Comparison of ENCODE assay signal across 8 cellular contexts in the genomic region with DNA sequence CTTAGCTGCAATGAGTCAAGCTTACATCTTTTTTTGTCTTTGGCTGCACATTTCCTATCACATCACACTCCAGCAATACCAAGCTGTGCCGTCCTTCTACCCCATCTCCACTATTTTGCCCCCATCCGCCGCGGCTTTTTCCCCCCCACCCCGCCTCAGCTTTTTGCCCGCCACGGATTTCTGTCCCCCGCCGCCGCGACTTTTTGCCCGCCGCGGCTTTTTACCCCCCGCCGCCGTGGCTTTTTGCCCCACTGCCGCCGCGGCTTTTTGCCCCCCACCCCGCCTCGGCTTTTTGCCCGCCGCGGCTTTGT.
DNase-seq lines count a peak whose midpoint lies in the region; ATAC-seq, FAIRE-seq and TF ChIP-seq lines count a peak whose summit lies in the region.
"Not testable (repeated sequence)": the region's sequence is repeated elsewhere in the genome, so short reads cannot be mapped to it uniquely, and the experiment has no call there.

No MANE protein-coding gene starts in this region.

- not testable (repeated sequence) for H3K27me3 ChIP-seq in Caco-2 (replicated peaks; ENCODE audit: control insufficient read depth, insufficient read depth, low read length)
- peaks cover 33% of the 10 kb centered on the region for H3K27me3 ChIP-seq in neural cell (ENCODE audit: insufficient read depth, low read depth, low read length)

- intact Hi-C loops in Caco-2 (cut with micrococcal nuclease; ENCODE audit: unreplicated experiment); kidney (cut with DNase I): not testable (repeated sequence)

- H3K4me3 Mint-ChIP-seq in Caco-2 (ENCODE audit: unreplicated experiment), result peak overlapping the region; percentile 54
- H3K4me3 Mint-ChIP-seq in T-helper 1 cell treated with Interleukin-12 subunit alpha and Interleukin-12 subunit beta and Interleukin-4 antibody, amounts not matched to agents 30 μg/mL and 1 μg/mL, for 36 hours, result peak overlapping the region; percentile 70
- peak overlapping the region; percentile 67 for H3K4me3 Mint-ChIP-seq in activated CD8-positive, alpha-beta memory T cell treated with anti-CD3 and anti-CD28 coated beads, Interleukin-2, amount 10 ng/mL, durations not matched to agents 7 days and 5 days
- H3K4me3 Mint-ChIP-seq in activated naive CD8-positive, alpha-beta T cell treated with anti-CD3 and anti-CD28 coated beads for 36 hours, result peak overlapping the region; percentile 73
- peak overlapping the region; percentile 72 to 73 for H3K4me3 Mint-ChIP-seq in effector memory CD8-positive, alpha-beta T cell
- peak overlapping the region; percentile 83 for H3K4me3 Mint-ChIP-seq in type B pancreatic cell

- not testable (repeated sequence) for TF ChIP-seq CTCF in Caco-2 (IDR thresholded peaks at IDR 0.05; ENCODE audit: insufficient read depth in 1 of 2, low read depth in 1 of 2, low read length in 1 of 2, severe bottlenecking in 1 of 2, unreplicated experiment in 1 of 2); kidney (IDR thresholded peaks at IDR 0.05; ENCODE audit: borderline replicate concordance, extremely low read depth, insufficient read depth); neural cell (IDR thresholded peaks at IDR 0.05; ENCODE audit: poor library complexity, severe bottlenecking); type B pancreatic cell (conservative IDR thresholded peaks at IDR 0.05)

- not testable (repeated sequence) for BruUV-seq in Caco-2 (replicated peaks; lab: Mats Ljungman, UMichigan)

- not testable (repeated sequence) for H3K27ac ChIP-seq in kidney (ENCODE audit: low read depth in 2 of 2, low read length in 2 of 2); neural cell (ENCODE audit: low read length)

- not testable (repeated sequence) for TF ChIP-seq EP300 in neural cell (conservative IDR thresholded peaks at IDR 0.05; ENCODE audit: poor library complexity, severe bottlenecking)

- not testable (repeated sequence) for H3K4me1 Mint-ChIP-seq in Caco-2 (ENCODE audit: low read depth, unreplicated experiment); T-helper 1 cell treated with Interleukin-12 subunit alpha and Interleukin-12 subunit beta and Interleukin-4 antibody, amounts not matched to agents 30 μg/mL and 1 μg/mL, for 36 hours (ENCODE audit: low read depth); activated CD8-positive, alpha-beta memory T cell treated with anti-CD3 and anti-CD28 coated beads, Interleukin-2, amount 10 ng/mL, durations not matched to agents 7 days and 5 days; activated naive CD8-positive, alpha-beta T cell treated with anti-CD3 and anti-CD28 coated beads for 36 hours; effector memory CD8-positive, alpha-beta T cell (ENCODE audit: low read depth in 2 of 2); type B pancreatic cell (ENCODE audit: unreplicated experiment)

- not testable (repeated sequence) for H3K9me3 Mint-ChIP-seq in Caco-2 (ENCODE audit: unreplicated experiment); T-helper 1 cell treated with Interleukin-12 subunit alpha and Interleukin-12 subunit beta and Interleukin-4 antibody, amounts not matched to agents 30 μg/mL and 1 μg/mL, for 36 hours; activated CD8-positive, alpha-beta memory T cell treated with anti-CD3 and anti-CD28 coated beads, Interleukin-2, amount 10 ng/mL, durations not matched to agents 7 days and 5 days (ENCODE audit: low read depth); activated naive CD8-positive, alpha-beta T cell treated with anti-CD3 and anti-CD28 coated beads for 36 hours; effector memory CD8-positive, alpha-beta T cell; type B pancreatic cell

- not testable (repeated sequence) for H3K27ac Mint-ChIP-seq in Caco-2 (ENCODE audit: unreplicated experiment)
- peak overlapping the region; percentile 93 for H3K27ac Mint-ChIP-seq in T-helper 1 cell treated with Interleukin-12 subunit alpha and Interleukin-12 subunit beta and Interleukin-4 antibody, amounts not matched to agents 30 μg/mL and 1 μg/mL, for 36 hours
- H3K27ac Mint-ChIP-seq in activated CD8-positive, alpha-beta memory T cell treated with anti-CD3 and anti-CD28 coated beads, Interleukin-2, amount 10 ng/mL, durations not matched to agents 7 days and 5 days, result peak overlapping the region; percentile 95
- peak overlapping the region; percentile 84 for H3K27ac Mint-ChIP-seq in activated naive CD8-positive, alpha-beta T cell treated with anti-CD3 and anti-CD28 coated beads for 36 hours
- H3K27ac Mint-ChIP-seq in effector memory CD8-positive, alpha-beta T cell, result peak overlapping the region; percentile 85 to 87
- H3K27ac Mint-ChIP-seq in type B pancreatic cell, result peak overlapping the region; percentile 76

- H3K36me3 Mint-ChIP-seq in Caco-2 (ENCODE audit: insufficient read depth, unreplicated experiment); T-helper 1 cell treated with Interleukin-12 subunit alpha and Interleukin-12 subunit beta and Interleukin-4 antibody, amounts not matched to agents 30 μg/mL and 1 μg/mL, for 36 hours (ENCODE audit: low read depth); activated CD8-positive, alpha-beta memory T cell treated with anti-CD3 and anti-CD28 coated beads, Interleukin-2, amount 10 ng/mL, durations not matched to agents 7 days and 5 days; activated naive CD8-positive, alpha-beta T cell treated with anti-CD3 and anti-CD28 coated beads for 36 hours; type B pancreatic cell: not testable (repeated sequence)
- peaks cover 29% of the 10 kb centered on the region for H3K36me3 Mint-ChIP-seq in effector memory CD8-positive, alpha-beta T cell (ENCODE audit: insufficient read depth)

- H3K9me2 ChIP-seq in neural cell (ENCODE audit: insufficient read depth, low read length), result not testable (repeated sequence)

- ATAC-seq in activated CD8-positive, alpha-beta memory T cell treated with anti-CD3 and anti-CD28 coated beads, Interleukin-2, amount 10 ng/mL, durations not matched to agents 7 days and 5 days; effector memory CD8-positive, alpha-beta T cell (replicated peaks): not testable (repeated sequence)

- not testable (repeated sequence) for H4K20me1 ChIP-seq in neural cell (ENCODE audit: insufficient read depth)

- DNase-seq in Caco-2; activated CD8-positive, alpha-beta memory T cell treated with anti-CD3 and anti-CD28 coated beads, Interleukin-2, amount 10 ng/mL, durations not matched to agents 7 days and 5 days; activated naive CD8-positive, alpha-beta T cell treated with anti-CD3 and anti-CD28 coated beads for 36 hours; effector memory CD8-positive, alpha-beta T cell; type B pancreatic cell (ENCODE audit: extremely low spot score, unreplicated experiment): not testable (repeated sequence)
- peak; percentile 41 for DNase-seq in kidney

- TF ChIP-seq RAD21 in neural cell (conservative IDR thresholded peaks at IDR 0.05), result not testable (repeated sequence)

- not testable (repeated sequence) for H3K79me2 ChIP-seq in neural cell (replicated peaks; ENCODE audit: insufficient read depth, low read length)

- H3K9ac ChIP-seq in kidney (ENCODE audit: low read length in 2 of 2); neural cell (ENCODE audit: low read length): not testable (repeated sequence)

- FAIRE-seq in kidney (lab: Jason Lieb, UNC), result not testable (repeated sequence)

- not testable (repeated sequence) for H3K4me3 ChIP-seq in Caco-2 (ENCODE audit: low read depth, low read length); kidney (ENCODE audit: low read length in 2 of 2); neural cell (ENCODE audit: low read length)

- H3K36me3 ChIP-seq in Caco-2 (ENCODE audit: control insufficient read depth, insufficient read depth, low read length); kidney (ENCODE audit: control insufficient read depth in 1 of 2, insufficient read depth in 2 of 2, low read length in 2 of 2); neural cell (ENCODE audit: insufficient read depth, low read length): not testable (repeated sequence)

- CTCF ChIA-PET in Caco-2 (lab: Charles Lee); activated CD8-positive, alpha-beta memory T cell treated with anti-CD3 and anti-CD28 coated beads, Interleukin-2, amount 10 ng/mL, durations not matched to agents 7 days and 5 days (lab: Charles Lee): not testable (repeated sequence)

- not testable (repeated sequence) for H2AFZ ChIP-seq in neural cell (ENCODE audit: low read depth, low read length)

- H3K9me3 ChIP-seq in Caco-2; kidney (ENCODE audit: control insufficient read depth in 1 of 2, low read length in 2 of 2); neural cell (ENCODE audit: low read length): not testable (repeated sequence)

- not testable (repeated sequence) for H3F3A ChIP-seq in neural cell (ENCODE audit: insufficient read depth, low read length, poor library complexity, severe bottlenecking)

- not testable (repeated sequence) for H3K4me2 ChIP-seq in neural cell (ENCODE audit: low read length)

- not testable (repeated sequence) for H3K4me1 ChIP-seq in Caco-2; kidney (ENCODE audit: control insufficient read depth in 1 of 2, insufficient read depth in 1 of 2, low read depth in 1 of 2, low read length in 2 of 2)

- H3K27me3 Mint-ChIP-seq in Caco-2 (ENCODE audit: insufficient read depth, unreplicated experiment), result peaks cover 19% of the 10 kb centered on the region
- peaks cover 17% of the 10 kb centered on the region for H3K27me3 Mint-ChIP-seq in T-helper 1 cell treated with Interleukin-12 subunit alpha and Interleukin-12 subunit beta and Interleukin-4 antibody, amounts not matched to agents 30 μg/mL and 1 μg/mL, for 36 hours (ENCODE audit: low read depth)
- peaks cover 21% of the 10 kb centered on the region for H3K27me3 Mint-ChIP-seq in activated CD8-positive, alpha-beta memory T cell treated with anti-CD3 and anti-CD28 coated beads, Interleukin-2, amount 10 ng/mL, durations not matched to agents 7 days and 5 days
- H3K27me3 Mint-ChIP-seq in activated naive CD8-positive, alpha-beta T cell treated with anti-CD3 and anti-CD28 coated beads for 36 hours, result peaks cover 35% of the 10 kb centered on the region
- peaks cover 19 to 33% of the 10 kb centered on the region in 2 donors for H3K27me3 Mint-ChIP-seq in effector memory CD8-positive, alpha-beta T cell
- not testable (repeated sequence) for H3K27me3 Mint-ChIP-seq in type B pancreatic cell

- POLR2A ChIA-PET in Caco-2 (lab: Charles Lee), result not testable (repeated sequence)
